28 cellular contexts compared by ENCODE assay signal in genomic region chr4:82913305-82913704, GRCh38.
"Had no signal": no experiment of that assay in that cellular context is flagged by ENCODE, and none has a peak within 500 bp of the region (broad histone marks: within the 10 kb centered on the region; RNA-seq: fewer than 3 reads in every experiment).

No MANE protein-coding gene starts in this region.

- H3K36me3 ChIP-seq: brain microvascular endothelial cell had no signal

- H3K27me3 ChIP-seq: brain microvascular endothelial cell, cardiac muscle cell had no signal

- H3K4me3 ChIP-seq: cardiac muscle cell, SK-N-MC had no signal

- DNase-seq: activated CD4-positive, alpha-beta memory T cell treated with anti-CD3 and anti-CD28 coated beads for 36 hours; activated CD4-positive, alpha-beta T cell treated with anti-CD3 and anti-CD28 coated beads, Interleukin-2, amount 10 ng/mL, durations not matched to agents 7 days and 5 days; activated CD4-positive, CD25-positive, alpha-beta regulatory T cell; activated CD8-positive, alpha-beta memory T cell treated with anti-CD3 and anti-CD28 coated beads for 24 hours; activated gamma-delta T cell; activated naive CD4-positive, alpha-beta T cell treated with anti-CD3 and anti-CD28 coated beads for 36 hours; activated T-cell treated with anti-CD3 and anti-CD28 coated beads, Interleukin-2, amount 50 U/mL, for 4 hours; brain microvascular endothelial cell; cerebellar nuclear complex; MM.1S; NCI-H1105; NCI-H1436; NCI-H187; NCI-H2081; NCI-H510A treated with DMSO at 0.1 percent for 48 hours; NCI-H69; NK-92 treated with Interleukin-12 subunit alpha and Interleukin-12 subunit beta, amount 100 ng/mL, for 24 hours; OCI-M1; RPMI8226; T-cell; T-helper 2 cell; T1000 had no signal

- ATAC-seq: activated T-cell treated with anti-CD3 and anti-CD28 coated beads, Interleukin-2, amount 50 U/mL, for 4 hours; activated T-helper 17 cell treated with anti-CD3 and anti-CD28 coated beads, Interleukin-2, amount 50 U/mL, for 72 hours; Panc1; Right ventricle myocardium inferior; T-cell had no signal

- H3K27ac ChIP-seq: brain microvascular endothelial cell, cardiac muscle cell, SK-N-MC, VCaP had no signal
